ENCODE assay signal across 10 cellular contexts in genomic region chr12:27193854-27194544, GRCh38. TPM values are rescaled to one million over a fixed set of nuclear protein-coding genes. Genes with fewer than 3 reads are reported as not detected.
DNase-seq lines count a peak whose midpoint lies in the region; ATAC-seq and TF ChIP-seq lines count a peak whose summit lies in the region.
"Had no signal": no experiment of that assay in that cellular context is flagged by ENCODE, and none has a peak within 500 bp of the region (broad histone marks: within the 10 kb centered on the region; RNA-seq: fewer than 3 reads in every experiment).

No MANE protein-coding gene starts in this region.

- no peak overlapping the region for H2BK120ac ChIP-seq in H9 (ENCODE audit: low read depth, low read length, poor library complexity, severe bottlenecking)

- H3K56ac ChIP-seq in H9 (ENCODE audit: insufficient read length, low read depth, low read length) = no peak overlapping the region

- H2AK5ac ChIP-seq in H9 (ENCODE audit: insufficient read length, low read length) = no peak overlapping the region

- H3K4me1 Mint-ChIP-seq in H9 (peaks cover 4 to 5% of the 10 kb centered on the region in 2 experiments; a peak in 2 of 4 replicates), natural killer cell (no peaks in the 10 kb centered on the region)

- no peak overlapping the region for H3T11ph ChIP-seq in H9 (ENCODE audit: low read length)

- no peaks in the 10 kb centered on the region for H3K36me3 Mint-ChIP-seq in H9 (ENCODE audit: insufficient read depth in 1 of 3, low read depth in 3 of 3)
- no peaks in the 10 kb centered on the region for H3K36me3 Mint-ChIP-seq in natural killer cell

- no peak overlapping the region for H3K4me2 ChIP-seq in H9 (ENCODE audit: insufficient read depth, insufficient read length, low read length)

- no peak overlapping the region for H2BK12ac ChIP-seq in H9 (ENCODE audit: insufficient read length, low read depth, low read length)

- H2BK15ac ChIP-seq in H9 (ENCODE audit: low read depth, low read length) = no peak overlapping the region

- no peak overlapping the region for H2AFZ ChIP-seq in H9 (ENCODE audit: low read length)

- no peak overlapping the region for H4K8ac ChIP-seq in H9 (replicated peaks; ENCODE audit: insufficient read length, low read depth, low read length)

- TF ChIP-seq CTCF in H9 (conservative IDR thresholded peaks at IDR 0.05) (no peak), body of pancreas (IDR thresholded peaks at IDR 0.05) (peak in 1 of 7 experiments; percentile 13), sigmoid colon (IDR thresholded peaks at IDR 0.05) (peak in 2 of 4 experiments; percentile 15 to 25), GM20000 (IDR thresholded peaks at IDR 0.05; ENCODE audit: extremely low read depth, missing control alignments) (no peak), natural killer cell (IDR thresholded peaks at IDR 0.05) (no peak)

- H4K20me1 ChIP-seq in H9 (ENCODE audit: control insufficient read depth, insufficient read depth, insufficient read length) = no peaks in the 10 kb centered on the region

- no peaks in the 10 kb centered on the region for H3K23me2 ChIP-seq in H9 (ENCODE audit: insufficient read length, low read depth, low read length, poor library complexity, severe bottlenecking)

- H3K9me3 Mint-ChIP-seq in H9 = no peaks in the 10 kb centered on the region
- no peaks in the 10 kb centered on the region for H3K9me3 Mint-ChIP-seq in natural killer cell
- H3K9me3 Mint-ChIP-seq: T-helper 1 cell treated with Interleukin-12 subunit alpha and Interleukin-12 subunit beta and Interleukin-4 antibody, amounts not matched to agents 30 μg/mL and 1 μg/mL, for 36 hours had no signal

- ATAC-seq in body of pancreas (peak; percentile 68), left ventricle myocardium superior (peak; percentile 94), natural killer cell (no peak)
- no peak for ATAC-seq in activated CD4-positive, CD25-positive, alpha-beta regulatory T cell treated with anti-CD3 and anti-CD28 coated beads, Interleukin-2, amount 50 U/mL, for 24 hours

- no peak overlapping the region for H4K91ac ChIP-seq in H9 (ENCODE audit: insufficient read length, low read depth, low read length)

- no peak overlapping the region for H3K23ac ChIP-seq in H9 (ENCODE audit: insufficient read length, low read depth, low read length)

- H2BK20ac ChIP-seq in H9 (ENCODE audit: low read depth, low read length, poor library complexity, severe bottlenecking) = no peak overlapping the region

- no peaks in the 10 kb centered on the region for H3K79me1 ChIP-seq in H9 (ENCODE audit: insufficient read depth, low read depth, low read length, poor library complexity, severe bottlenecking)

- H3K27me3 Mint-ChIP-seq in H9 (ENCODE audit: low read depth) (no peaks in the 10 kb centered on the region), natural killer cell (ENCODE audit: low read depth in 2 of 2) (no peaks in the 10 kb centered on the region)

- H3K27ac Mint-ChIP-seq in H9 (peak overlapping the region in 1 of 3 experiments; percentile 52; a peak in 1 of 7 replicates), natural killer cell (no peak overlapping the region)
- H3K27ac Mint-ChIP-seq: T-helper 1 cell treated with Interleukin-12 subunit alpha and Interleukin-12 subunit beta and Interleukin-4 antibody, amounts not matched to agents 30 μg/mL and 1 μg/mL, for 36 hours had no signal

- peak overlapping the region; percentile 53; the same call in 1 of the 2 replicates for H3K14ac ChIP-seq in H9 (ENCODE audit: insufficient read depth, low read length)

- H3K4me1 ChIP-seq in H9 (ENCODE audit: insufficient read depth, low read length) (no peaks in the 10 kb centered on the region), body of pancreas (peaks cover 26% of the 10 kb centered on the region), sigmoid colon (peaks cover 0 to 78% (median 66%) of the 10 kb centered on the region in 4 donors)

- H3K36me3 ChIP-seq in body of pancreas (replicated peaks in 1 of 2; ENCODE audit: insufficient read depth in 1 of 2, low read depth in 2 of 2) (no peaks in the 10 kb centered on the region), sigmoid colon (no peaks in the 10 kb centered on the region)

- H3K27ac ChIP-seq in H9 (ENCODE audit: insufficient read length, low read depth, low read length) (no peak overlapping the region), body of pancreas (peak overlapping the region; percentile 12 to 74 (median 48)), sigmoid colon (peak overlapping the region; percentile 81 to 89 (median 85))

- H4K5ac ChIP-seq in H9 (ENCODE audit: insufficient read length, low read depth, low read length) = no peak overlapping the region

- no peak overlapping the region for H3K4me3 ChIP-seq in body of pancreas
- H3K4me3 ChIP-seq in sigmoid colon = no peak overlapping the region

- no peak overlapping the region for H3K18ac ChIP-seq in H9 (ENCODE audit: insufficient read length, low read depth, low read length)

- H3K9me3 ChIP-seq in H9 (ENCODE audit: control insufficient read depth, low read depth, low read length) (no peaks in the 10 kb centered on the region), body of pancreas (no peaks in the 10 kb centered on the region), sigmoid colon (no peaks in the 10 kb centered on the region)

- intact Hi-C loops in body of pancreas (cut with DNase I) = no loop called here
- intact Hi-C loops in left ventricle myocardium superior (cut with micrococcal nuclease) = no loop called here
- intact Hi-C loops in sigmoid colon (cut with DNase I) = loop anchor here (1.0 to 10.0 kb wide), 5 partner anchors 15 to 449 kb away; partner anchors contain the start of gene MED21
- intact Hi-C loops in natural killer cell (cut with micrococcal nuclease) = no loop called here

- no peak overlapping the region for H3K4ac ChIP-seq in H9 (ENCODE audit: low read depth, low read length)

- no peak overlapping the region for H3K9ac ChIP-seq in H9 (ENCODE audit: extremely low read depth, insufficient read length, low read length)

- no CpG with 5 or more reads among the region's 2 CpGs for WGBS in H9 (ENCODE audit: extremely low coverage, insufficient read length, low lambda C conversion rate)
- 67 to 68% methylated on average over 2 of the region's 2 CpGs for WGBS in body of pancreas, 2 donors
- 55 to 82% methylated on average over 2 of the region's 2 CpGs for WGBS in sigmoid colon, 2 donors

- no peak overlapping the region for H2BK5ac ChIP-seq in H9 (ENCODE audit: insufficient read length, low read length)

- no peaks in the 10 kb centered on the region for H3K79me2 ChIP-seq in H9 (ENCODE audit: insufficient read depth, low read length)

- DNase-seq in H9 = no peak
- peak in 3 of 4 donors; percentile 8 to 28 (median 26) for DNase-seq in body of pancreas
- peak; percentile 65 for DNase-seq in left ventricle myocardium superior
- peak; percentile 94 for DNase-seq in sigmoid colon
- no peak for DNase-seq in GM20000 (ENCODE audit: low spot score)
- DNase-seq in natural killer cell = no peak
- no peak for DNase-seq in NCI-H748 treated with DMSO at 0.1 percent for 48 hours (lab: John Stamatoyannopoulos, UW)
- DNase-seq: activated T-cell treated with anti-CD3 and anti-CD28 coated beads, Interleukin-2, amount 50 U/mL, for 1 hour had no signal

- H3K4me3 Mint-ChIP-seq in H9 (no peak overlapping the region), natural killer cell (no peak overlapping the region)
- H3K4me3 Mint-ChIP-seq: T-helper 1 cell treated with Interleukin-12 subunit alpha and Interleukin-12 subunit beta and Interleukin-4 antibody, amounts not matched to agents 30 μg/mL and 1 μg/mL, for 36 hours had no signal

- TF ChIP-seq EP300 in sigmoid colon (IDR thresholded peaks at IDR 0.05) = peak; percentile 67 to 89 (median 83)

- H3K27me3 ChIP-seq in H9 (ENCODE audit: insufficient read depth, low read length) (no peaks in the 10 kb centered on the region), body of pancreas (no peaks in the 10 kb centered on the region), sigmoid colon (no peaks in the 10 kb centered on the region)

- TF ChIP-seq POLR2A in body of pancreas (IDR thresholded peaks at IDR 0.05) = peak in 2 of 3 donors; percentile 8 to 30
- TF ChIP-seq POLR2A in sigmoid colon (IDR thresholded peaks at IDR 0.05) = peak in 1 of 2 donors; percentile 15

RNA-seq across cellular contexts. Expression of gene STK38L, which starts 50.1 kb away (rescaled TPM):
- total RNA-seq in H9 (2021) = 44.9 and 47.9 TPM in 2 replicates
- total RNA-seq in body of pancreas = 10 to 100 TPM; 17.5 to 28.0 TPM
- 66.1 TPM for total RNA-seq in left ventricle myocardium superior
- 10 to 100 TPM; 67.3 to 86.2 (median 78.3) TPM for total RNA-seq in sigmoid colon
- 10 to 100 TPM; 16.8 to 20.1 (median 17.4) TPM for polyA plus RNA-seq in sigmoid colon
- total RNA-seq in natural killer cell = 10 to 100 TPM; 14.0 to 17.0 (median 15.0) TPM

Comparison
In these comparisons a context has a peak if more than half of its experiments do, and no peak if none do; other contexts are left out.
1. DNase-seq: peak in body of pancreas (3 of 4), left ventricle myocardium superior (single experiment) and sigmoid colon (single experiment); none in H9 (single experiment), GM20000 (single experiment), natural killer cell (single experiment) and NCI-H748 treated with DMSO at 0.1 percent for 48 hours (single experiment).
2. ATAC-seq: peak in body of pancreas (single experiment) and left ventricle myocardium superior (single experiment); none in activated CD4-positive, CD25-positive, alpha-beta regulatory T cell treated with anti-CD3 and anti-CD28 coated beads, Interleukin-2, amount 50 U/mL, for 24 hours (0 of 2) and natural killer cell (0 of 3).